ENCODE assay signal across 24 cellular contexts in the genomic region with DNA sequence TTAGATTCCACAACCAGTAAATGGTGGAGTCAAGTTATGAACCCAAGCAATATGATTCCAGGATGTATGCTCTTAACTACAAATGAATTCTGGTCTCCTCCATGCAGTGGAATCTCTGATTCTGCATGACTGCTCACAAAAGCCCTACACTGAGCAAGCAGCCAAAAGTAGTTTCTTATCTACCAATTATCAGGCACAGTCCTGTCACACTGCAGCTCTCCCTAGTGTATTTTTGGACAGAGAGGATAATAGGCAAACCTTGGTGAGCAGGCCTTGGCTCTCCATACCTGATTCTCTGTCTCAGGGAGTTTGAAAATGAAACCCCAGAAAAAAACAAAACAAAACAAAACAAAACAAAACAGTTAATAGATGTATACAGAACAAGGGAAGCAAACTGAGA. TPM values are rescaled to one million over a fixed set of nuclear protein-coding genes. Genes with fewer than 3 reads are reported as not detected.
DNase-seq lines count a peak whose midpoint lies in the region; ATAC-seq, FAIRE-seq and TF ChIP-seq lines count a peak whose summit lies in the region.
"Had no signal": no experiment of that assay in that cellular context is flagged by ENCODE, and none has a peak within 500 bp of the region (broad histone marks: within the 10 kb centered on the region; RNA-seq: fewer than 3 reads in every experiment).

No MANE protein-coding gene starts in this region.

- peaks cover 4% of the 10 kb centered on the region for H3K79me1 ChIP-seq in neuronal stem cell (ENCODE audit: low read depth, low read length)

- DNase-seq in GM12891 (ENCODE audit: insufficient read length, low spot score) (no peak), MM.1S (no peak), neuronal stem cell (ENCODE audit: low spot score) (no peak), SHP77 treated with DMSO at 0.1 percent for 48 hours (lab: John Stamatoyannopoulos, UW) (no peak), GM19239 (ENCODE audit: insufficient read length, low spot score) (no peak)
- DNase-seq in central memory CD8-positive, alpha-beta T cell (ENCODE audit: low spot score in 2 of 2) = no peak
- DNase-seq in activated naive CD4-positive, alpha-beta T cell treated with anti-CD3 and anti-CD28 coated beads, Interleukin-2, amount 50 U/mL, for 72 hours (ENCODE audit: low spot score in 2 of 2) = no peak
- DNase-seq: activated B cell treated with CpG ODN at 0.5 μM for 24 hours; activated CD4-positive, alpha-beta T cell treated with anti-CD3 and anti-CD28 coated beads, Interleukin-2, amount 50 U/mL, for 4 hours; activated CD8-positive, alpha-beta memory T cell treated with anti-CD3 and anti-CD28 coated beads, Interleukin-2, amount 50 U/mL, for 4 hours; aorta; CD8-positive, alpha-beta T cell; DMS 273 treated with DMSO at 0.1 percent for 48 hours; foreskin keratinocyte; hippocampal formation; immature natural killer cell; NCI-H1417 treated with DMSO at 0.1 percent for 48 hours; NCI-H524 treated with DMSO at 0.1 percent for 48 hours; stomach had no signal

- H2AFZ ChIP-seq in MM.1S (ENCODE audit: low read length) (peak overlapping the region; percentile 29), neuronal stem cell (ENCODE audit: low read length) (peak overlapping the region; percentile 60)

- no peak for TF ChIP-seq CTCF in MM.1S (IDR thresholded peaks at IDR 0.05; ENCODE audit: low read length)

- no peak overlapping the region for H3K18ac ChIP-seq in neuronal stem cell (ENCODE audit: low read length)

- H3K27me3 ChIP-seq in MM.1S (replicated peaks; ENCODE audit: insufficient read depth, low read length) = no peaks in the 10 kb centered on the region
- no peaks in the 10 kb centered on the region for H3K27me3 ChIP-seq in neuronal stem cell (ENCODE audit: control insufficient read depth in 3 of 3, insufficient read depth in 3 of 3, low read depth in 1 of 3, low read length in 3 of 3)
- H3K27me3 ChIP-seq: foreskin keratinocyte, stomach, tibial nerve had no signal

- H3F3A ChIP-seq in MM.1S (ENCODE audit: insufficient read depth, low read length) = 0 out of 2 replicates have a peak, but pooled peaks cover 4% of the 10 kb centered on the region

- H3K4me3 Mint-ChIP-seq in central memory CD8-positive, alpha-beta T cell = no peak overlapping the region
- H3K4me3 Mint-ChIP-seq: activated B cell treated with CpG ODN at 0.5 μM for 24 hours; activated naive CD8-positive, alpha-beta T cell; CD8-positive, alpha-beta T cell; immature natural killer cell; natural killer cell treated with Interleukin-12 subunit alpha and Interleukin-12 subunit beta and Interleukin-15 and Interleukin-18, amount 100 ng/mL, for 72 hours had no signal

- no peak overlapping the region for H4K91ac ChIP-seq in neuronal stem cell (ENCODE audit: low read depth, low read length, poor library complexity)

- peaks cover 16% of the 10 kb centered on the region for H3K79me2 ChIP-seq in MM.1S (ENCODE audit: low read length)

- H3K9me3 ChIP-seq in MM.1S (replicated peaks; ENCODE audit: insufficient read depth, low read length) (no peaks in the 10 kb centered on the region), neuronal stem cell (replicated peaks in 1 of 2; ENCODE audit: control insufficient read depth in 2 of 2, insufficient read depth in 1 of 2, low read depth in 1 of 2, low read length in 2 of 2) (no peaks in the 10 kb centered on the region)
- H3K9me3 ChIP-seq: stomach, tibial nerve had no signal

- no peaks in the 10 kb centered on the region for H3K9me3 Mint-ChIP-seq in central memory CD8-positive, alpha-beta T cell
- H3K9me3 Mint-ChIP-seq in activated naive CD4-positive, alpha-beta T cell treated with anti-CD3 and anti-CD28 coated beads, Interleukin-2, amount 50 U/mL, for 72 hours = no peaks in the 10 kb centered on the region
- H3K9me3 Mint-ChIP-seq: activated B cell treated with CpG ODN at 0.5 μM for 24 hours; CD8-positive, alpha-beta T cell; IgD-negative memory B cell; immature natural killer cell; natural killer cell treated with Interleukin-12 subunit alpha and Interleukin-12 subunit beta and Interleukin-15 and Interleukin-18, amount 100 ng/mL, for 72 hours had no signal

- no peak for TF ChIP-seq POLR2A in GM12891 (IDR thresholded peaks at IDR 0.05; ENCODE audit: low read depth, low read length)

- H3K9ac ChIP-seq in MM.1S (ENCODE audit: low read length) = no peak overlapping the region
- H3K9ac ChIP-seq in neuronal stem cell (ENCODE audit: low read depth, low read length, poor library complexity) = no peak overlapping the region

- no peak for ATAC-seq in central memory CD8-positive, alpha-beta T cell (replicated peaks; ENCODE audit: extremely low read depth, poor library complexity, severe bottlenecking)
- ATAC-seq in activated naive CD4-positive, alpha-beta T cell treated with anti-CD3 and anti-CD28 coated beads, Interleukin-2, amount 50 U/mL, for 72 hours = no peak
- ATAC-seq: CD8-positive, alpha-beta T cell; foreskin keratinocyte; natural killer cell treated with Interleukin-12 subunit alpha and Interleukin-12 subunit beta and Interleukin-15 and Interleukin-18, amount 100 ng/mL, for 72 hours had no signal

- H2AK5ac ChIP-seq in neuronal stem cell (ENCODE audit: low read depth, low read length) = no peak overlapping the region

- no peak overlapping the region for H3K23ac ChIP-seq in neuronal stem cell (ENCODE audit: low read depth, low read length, poor library complexity)

- H3K36me3 ChIP-seq in MM.1S (replicated peaks; ENCODE audit: insufficient read depth, low read length) (no peaks in the 10 kb centered on the region), neuronal stem cell (replicated peaks in 1 of 2; ENCODE audit: control insufficient read depth in 2 of 2, insufficient read depth in 2 of 2, low read length in 2 of 2) (peaks cover 0 to 2% of the 10 kb centered on the region in 2 donors)
- H3K36me3 ChIP-seq: stomach, tibial nerve had no signal

- no peak overlapping the region for H3K27ac ChIP-seq in MM.1S (ENCODE audit: low read length)
- no peak overlapping the region for H3K27ac ChIP-seq in neuronal stem cell (replicated peaks; ENCODE audit: low read length)
- H3K27ac ChIP-seq: foreskin keratinocyte, stomach, tibial nerve had no signal

- H3K27ac Mint-ChIP-seq in central memory CD8-positive, alpha-beta T cell (ENCODE audit: low read depth) = peak overlapping the region; percentile 23
- H3K27ac Mint-ChIP-seq in activated naive CD4-positive, alpha-beta T cell treated with anti-CD3 and anti-CD28 coated beads, Interleukin-2, amount 50 U/mL, for 72 hours = no peak overlapping the region
- H3K27ac Mint-ChIP-seq: activated B cell treated with CpG ODN at 0.5 μM for 24 hours; activated naive CD8-positive, alpha-beta T cell; activated T-helper 2 cell treated with anti-CD3 and anti-CD28 coated beads, Interferon-gamma antibody, Interleukin-2, Interleukin-4, amounts not matched to agents 10 μg/mL and 5 μg/mL and 100 μg/mL, durations not matched to agents 14 hours and 24 hours and 36 hours; CD8-positive, alpha-beta T cell; IgD-negative memory B cell; immature natural killer cell; natural killer cell treated with Interleukin-12 subunit alpha and Interleukin-12 subunit beta and Interleukin-15 and Interleukin-18, amount 100 ng/mL, for 72 hours had no signal

- H3K4me1 ChIP-seq in MM.1S (ENCODE audit: low read length) (peaks cover 17% of the 10 kb centered on the region; the same call in 1 of the 2 replicates), neuronal stem cell (ENCODE audit: control insufficient read depth in 2 of 2, insufficient read depth in 1 of 2, low read depth in 1 of 2, low read length in 2 of 2) (peaks cover 1 to 4% of the 10 kb centered on the region in 2 donors)
- H3K4me1 ChIP-seq: foreskin keratinocyte had no signal

- H2BK120ac ChIP-seq in neuronal stem cell (ENCODE audit: low read depth, low read length) = no peak overlapping the region

- peaks cover 2% of the 10 kb centered on the region for H3K27me3 Mint-ChIP-seq in central memory CD8-positive, alpha-beta T cell
- H3K27me3 Mint-ChIP-seq: activated B cell treated with CpG ODN at 0.5 μM for 24 hours had no signal

- peaks cover 13% of the 10 kb centered on the region for H3K4me1 Mint-ChIP-seq in central memory CD8-positive, alpha-beta T cell

- H3K36me3 Mint-ChIP-seq in central memory CD8-positive, alpha-beta T cell (ENCODE audit: insufficient read depth) = peaks cover 9% of the 10 kb centered on the region
- peaks cover 18% of the 10 kb centered on the region in 2 donors for H3K36me3 Mint-ChIP-seq in activated naive CD4-positive, alpha-beta T cell treated with anti-CD3 and anti-CD28 coated beads, Interleukin-2, amount 50 U/mL, for 72 hours
- H3K36me3 Mint-ChIP-seq: IgD-negative memory B cell, immature natural killer cell had no signal

- no peaks in the 10 kb centered on the region for H4K20me1 ChIP-seq in MM.1S (ENCODE audit: insufficient read depth, low read length)

- H2BK12ac ChIP-seq in neuronal stem cell (ENCODE audit: low read length) = no peak overlapping the region

- H2BK5ac ChIP-seq in neuronal stem cell (ENCODE audit: low read length) = no peak overlapping the region

- no peaks in the 10 kb centered on the region for H3K9me2 ChIP-seq in MM.1S (replicated peaks; ENCODE audit: insufficient read depth, low read length)

- H3K4me3 ChIP-seq in MM.1S (ENCODE audit: low read length) (no peak overlapping the region), neuronal stem cell (ENCODE audit: low read length in 2 of 2) (no peak overlapping the region)
- H3K4me3 ChIP-seq: stomach, tibial nerve had no signal

- H3K4me2 ChIP-seq in MM.1S (ENCODE audit: low read depth, low read length) = no peak overlapping the region
- H3K4me2 ChIP-seq in neuronal stem cell (ENCODE audit: insufficient read depth, low read length, poor library complexity, severe bottlenecking) = no peak overlapping the region

- no peak overlapping the region for H3K14ac ChIP-seq in neuronal stem cell (ENCODE audit: low read length)

- no peak overlapping the region for H2BK15ac ChIP-seq in neuronal stem cell (ENCODE audit: low read length)

- no peak overlapping the region for H3K4ac ChIP-seq in neuronal stem cell (ENCODE audit: low read length)

- no peak overlapping the region for H4K8ac ChIP-seq in neuronal stem cell (ENCODE audit: low read depth, low read length)

- peak; percentile 13 for FAIRE-seq in GM12891 (lab: Jason Lieb, UNC)
- FAIRE-seq in GM19239 (lab: Jason Lieb, UNC) = no peak

TF ChIP-seq in GM12891, 5 proteins besides CTCF, POLR2A, EP300 and RAD21:
- TF ChIP-seq POLR2AphosphoS5 (IDR thresholded peaks at IDR 0.05; ENCODE audit: low read depth, low read length) (no peak), POU2F2 (IDR thresholded peaks at IDR 0.05; ENCODE audit: low read depth, low read length) (no peak), TAF1 (IDR thresholded peaks at IDR 0.05; ENCODE audit: low read depth, low read length) (no peak), SPI1 (IDR thresholded peaks at IDR 0.05; ENCODE audit: low read depth, low read length) (no peak), PAX5 (IDR thresholded peaks at IDR 0.05; ENCODE audit: insufficient read depth, low read length, severe bottlenecking) (no peak)

RNA-seq across cellular contexts. Expression of gene SSR3, which starts 3.5 kb away (rescaled TPM):
- 139 TPM for polyA plus RNA-seq in GM12891 (2012; ENCODE audit: low read depth, missing spikeins)
- 95.6 TPM for polyA plus RNA-seq in neuronal stem cell (2013, experiment 1 of 2)
- 92.3 TPM for polyA plus RNA-seq in neuronal stem cell (2013, experiment 2 of 2)
- 100 to 1,000 TPM; 118 to 205 TPM for total RNA-seq in activated naive CD4-positive, alpha-beta T cell treated with anti-CD3 and anti-CD28 coated beads, Interleukin-2, amount 50 U/mL, for 72 hours
